In genomic region chr10:71156436-71156835, GRCh38 we compare ENCODE assay signal across 21 cellular contexts.
"Had no signal": no experiment of that assay in that cellular context is flagged by ENCODE, and none has a peak within 500 bp of the region (broad histone marks: within the 10 kb centered on the region; RNA-seq: fewer than 3 reads in every experiment).

No MANE protein-coding gene starts in this region.

- DNase-seq: effector CD4-positive, alpha-beta T cell; foreskin fibroblast; glutamatergic neuron; islet precursor cell; left ventricle myocardium inferior; mesendoderm; naive B cell; occipital lobe; pancreas; retina; stimulated activated CD4-positive, alpha-beta T cell treated with anti-CD3 and anti-CD28 coated beads, Interleukin-12 subunit alpha, Interleukin-12 subunit beta, amount 100 ng/mL, for 4 hours; stimulated activated naive CD4-positive, alpha-beta T cell; upper lobe of left lung; uterus had no signal

- ATAC-seq: esophagus mucosa, gastroesophageal sphincter, pancreas, sciatic nerve had no signal

- H3K4me3 ChIP-seq: coronary artery, gastroesophageal sphincter, left ventricle myocardium inferior, lung, pancreas, prostate gland, skin epidermis, upper lobe of left lung, uterus had no signal

- FAIRE-seq: pancreas had no signal
